ENCODE assay signal across 11 cellular contexts in genomic region chr1:114108741-114109255, GRCh38. TPM values are rescaled to one million over a fixed set of nuclear protein-coding genes. Genes with fewer than 3 reads are reported as not detected.
DNase-seq lines count a peak whose midpoint lies in the region; ATAC-seq and TF ChIP-seq lines count a peak whose summit lies in the region.
"Had no signal": no experiment of that assay in that cellular context is flagged by ENCODE, and none has a peak within 500 bp of the region (broad histone marks: within the 10 kb centered on the region; RNA-seq: fewer than 3 reads in every experiment).

No MANE protein-coding gene starts in this region.

- no peak overlapping the region for H3K4me2 ChIP-seq in osteoblast (ENCODE audit: insufficient read depth, low read length)

- H3K27me3 ChIP-seq in osteoblast (ENCODE audit: insufficient read depth, low read length) (peaks cover 6% of the 10 kb centered on the region), tibial artery (no peaks in the 10 kb centered on the region)
- H3K27me3 ChIP-seq: colonic mucosa had no signal

- no peak overlapping the region for H2AFZ ChIP-seq in osteoblast (ENCODE audit: low read length)

- H3K79me2 ChIP-seq in osteoblast (ENCODE audit: insufficient read depth, low read length): no peaks in the 10 kb centered on the region

- H3K27ac ChIP-seq in osteoblast (ENCODE audit: low read depth, low read length) (no peak overlapping the region), tibial artery (no peak overlapping the region)
- H3K27ac ChIP-seq: colonic mucosa had no signal

- ATAC-seq in GM18511 (IDR thresholded peaks at IDR 0.05; ENCODE audit: unreplicated experiment) (peak; percentile 91), GM21619 (IDR thresholded peaks at IDR 0.05; ENCODE audit: unreplicated experiment) (peak; percentile 76), HG03521 (IDR thresholded peaks at IDR 0.05; ENCODE audit: unreplicated experiment) (peak; percentile 69), left lobe of liver (peak; percentile 29)
- ATAC-seq: activated CD4-positive, CD25-positive, alpha-beta regulatory T cell treated with anti-CD3 and anti-CD28 coated beads, Interleukin-2, amount 50 U/mL, for 24 hours had no signal

- H3K36me3 ChIP-seq in osteoblast (ENCODE audit: insufficient read depth, low read length) (no peaks in the 10 kb centered on the region), tibial artery (no peaks in the 10 kb centered on the region)
- H3K36me3 ChIP-seq: colonic mucosa had no signal

- no peak for TF ChIP-seq CTCF in osteoblast (IDR thresholded peaks at IDR 0.05; ENCODE audit: extremely low read depth, low read depth, low read length)
- no peak for TF ChIP-seq CTCF in tibial artery (IDR thresholded peaks at IDR 0.05)

- no peak overlapping the region for H3K4me3 ChIP-seq in osteoblast (ENCODE audit: insufficient read depth, low read length)
- H3K4me3 ChIP-seq in tibial artery: no peak overlapping the region
- H3K4me3 ChIP-seq: colonic mucosa had no signal

- H3K4me1 ChIP-seq in osteoblast (ENCODE audit: insufficient read depth, low read length): no peaks in the 10 kb centered on the region
- no peaks in the 10 kb centered on the region for H3K4me1 ChIP-seq in tibial artery
- H3K4me1 ChIP-seq: colonic mucosa had no signal

- H4K20me1 ChIP-seq in osteoblast (ENCODE audit: insufficient read depth, low read length): no peaks in the 10 kb centered on the region

- intact Hi-C loops in tibial artery (cut with DNase I; ENCODE audit: low total_unique reads): no loop called here

- H3K9me3 ChIP-seq in osteoblast (ENCODE audit: low read depth, low read length) (no peaks in the 10 kb centered on the region), tibial artery (no peaks in the 10 kb centered on the region)
- H3K9me3 ChIP-seq: colonic mucosa had no signal

- DNase-seq in left lobe of liver (ENCODE audit: low spot score) (no peak), osteoblast (ENCODE audit: insufficient read length, low spot score, missing footprints) (no peak), T-helper 1 cell (no peak), tibial artery (no peak)
- no peak for DNase-seq in activated naive CD4-positive, alpha-beta T cell treated with Interleukin-2 at 50 U/mL for 16 hours
- DNase-seq: colonic mucosa, NCI-H2029 treated with DMSO at 0.1 percent for 48 hours had no signal

RNA-seq across cellular contexts. Expression of gene SYT6, which starts 44.9 kb away (rescaled TPM):
- 0.08 TPM for total RNA-seq in left lobe of liver
- 0.29 and 0.36 TPM in 2 replicates for total RNA-seq in osteoblast

Comparison
In these comparisons a context has a peak if more than half of its experiments do, and no peak if none do; other contexts are left out.
1. ATAC-seq: peak in every context shown above with its lines; median percentile 91 in GM18511; 76 in GM21619; 69 in HG03521; 29 in left lobe of liver.